26 cellular contexts compared by ENCODE assay signal in the genomic region with DNA sequence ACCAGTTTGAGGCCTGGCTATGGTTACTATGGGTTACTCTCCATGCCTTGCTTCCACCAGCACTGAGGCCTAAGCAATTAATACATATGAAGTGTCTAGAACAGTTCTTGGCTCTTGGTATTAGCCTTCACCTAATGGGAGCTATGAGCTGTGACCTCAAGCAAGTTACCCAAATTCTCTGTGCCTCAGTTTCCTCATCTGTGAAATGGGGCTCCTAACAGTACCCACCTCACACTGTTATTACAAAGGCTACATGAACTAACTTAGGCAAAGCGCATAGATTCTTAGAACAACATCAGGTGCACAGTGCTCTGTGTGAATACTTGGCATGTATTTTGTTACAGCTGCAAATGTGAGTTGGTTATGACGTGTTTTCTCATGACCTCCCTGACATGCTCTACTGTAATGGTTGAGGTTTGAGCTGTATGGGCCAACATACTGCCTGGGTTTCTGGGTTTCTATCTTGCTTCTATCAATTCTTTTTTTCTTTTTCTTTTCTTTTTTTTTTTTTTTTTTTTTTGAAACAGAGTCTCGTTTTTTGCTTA. TPM values are rescaled to one million over a fixed set of nuclear protein-coding genes. Genes with fewer than 3 reads are reported as not detected.
DNase-seq lines count a peak whose midpoint lies in the region; ATAC-seq, FAIRE-seq and TF ChIP-seq lines count a peak whose summit lies in the region.
"Had no signal": no experiment of that assay in that cellular context is flagged by ENCODE, and none has a peak within 500 bp of the region (broad histone marks: within the 10 kb centered on the region; RNA-seq: fewer than 3 reads in every experiment).

No MANE protein-coding gene starts in this region.

- no peak overlapping the region for H3K27ac ChIP-seq in H1 (ENCODE audit: low read depth, low read length)
- H3K27ac ChIP-seq: BLaER1 treated with 17β-estradiol and CSF1 and Interleukin-3, amounts not matched to agents 10 nM and 100 nM; HL-60; SJCRH30 had no signal

- no peak for FAIRE-seq in H1 (lab: Jason Lieb, UNC)
- FAIRE-seq: A204.1, D721Med had no signal

- in situ Hi-C loops in astrocyte of the spinal cord (cut with HindIII; ENCODE audit: low sequenced_read_pairs) = no loop called here

- H2BK20ac ChIP-seq in H1 (ENCODE audit: low read length) = no peak overlapping the region

- TF ChIP-seq EP300 in H1 (IDR thresholded peaks at IDR 0.05; ENCODE audit: borderline replicate concordance in 1 of 2, low read depth in 2 of 2, low read length in 2 of 2) = no peak

- H2BK5ac ChIP-seq in H1 (ENCODE audit: low read depth, low read length) = no peak overlapping the region

- no peaks in the 10 kb centered on the region for H4K20me1 ChIP-seq in H1 (replicated peaks in 1 of 2; ENCODE audit: control insufficient read depth in 1 of 2, insufficient read depth in 2 of 2, low read length in 2 of 2)
- H4K20me1 ChIP-seq: BLaER1 treated with 17β-estradiol and CSF1 and Interleukin-3, amounts not matched to agents 10 nM and 100 nM had no signal

- H3K9ac ChIP-seq in H1 (replicated peaks in 1 of 4; ENCODE audit: extremely low read depth in 1 of 4, low read depth in 3 of 4, low read length in 3 of 4) = no peak overlapping the region
- H3K9ac ChIP-seq: BLaER1 treated with 17β-estradiol and CSF1 and Interleukin-3, amounts not matched to agents 10 nM and 100 nM had no signal

- no peak overlapping the region for H2BK120ac ChIP-seq in H1 (replicated peaks; ENCODE audit: low read depth, low read length)

- 93% methylated on average over 3 of the region's 3 CpGs; no CpG with 5 or more reads in 1 of the 2 experiments for WGBS in H1 (ENCODE audit: extremely low coverage in 1 of 2, insufficient coverage in 1 of 2, insufficient read length in 1 of 2, insufficient replicate concordance in 2 of 2, low coverage in 1 of 2, low lambda C conversion rate in 2 of 2, missing lambda C conversion rate in 1 of 2), 2 experiments

- intact Hi-C loops in left cardiac atrium (cut with DNase I) = loop anchor here in 1 of 2 donors (10.0 kb wide), 1 partner anchor 148 kb away; no protein-coding TSS in a partner anchor

- ATAC-seq in left cardiac atrium = no peak
- ATAC-seq: PC-3 had no signal

- no peak for TF ChIP-seq RAD21 in H1 (IDR thresholded peaks at IDR 0.05 in 1 of 2, conservative IDR thresholded peaks at IDR 0.05 in 1 of 2; ENCODE audit: low read depth in 2 of 2, low read length in 2 of 2)

- no peak overlapping the region for H2BK12ac ChIP-seq in H1 (ENCODE audit: low read depth, low read length)

- no peak overlapping the region for H4K5ac ChIP-seq in H1 (ENCODE audit: insufficient read length, low read depth, low read length)

- no peak overlapping the region for H3K4me2 ChIP-seq in H1 (ENCODE audit: insufficient read depth in 1 of 2, low read depth in 2 of 2, low read length in 2 of 2)

- no peak overlapping the region for H3K56ac ChIP-seq in H1 (replicated peaks; ENCODE audit: insufficient read length, low read depth, low read length)

- peaks cover 7 to 19% (median 12%) of the 10 kb centered on the region in 4 experiments for H3K4me1 ChIP-seq in H1 (replicated peaks in 1 of 4; ENCODE audit: control insufficient read depth in 3 of 4, insufficient read depth in 4 of 4, low read length in 3 of 4)
- H3K4me1 ChIP-seq: SJCRH30 had no signal

- peaks cover 5% of the 10 kb centered on the region; the same call in 1 of the 2 replicates for H3K23me2 ChIP-seq in H1 (ENCODE audit: low read depth, low read length)

- H4K91ac ChIP-seq in H1 (replicated peaks; ENCODE audit: insufficient read length, low read length) = no peak overlapping the region

- H3K79me2 ChIP-seq in H1 (ENCODE audit: control insufficient read depth in 1 of 2, insufficient read depth in 2 of 2, low read length in 2 of 2) = no peaks in the 10 kb centered on the region

- DNase-seq in astrocyte of the spinal cord (ENCODE audit: low read depth, low spot score) (peak; percentile 20), H1 (ENCODE audit: low read depth in 1 of 2, low spot score in 2 of 2) (no peak), iris pigment epithelial cell (ENCODE audit: low read depth) (peak; percentile 17), skeletal muscle cell (ENCODE audit: low read depth) (peak; percentile 44), SKM-1 (lab: John Stamatoyannopoulos, UW; ENCODE audit: unreplicated experiment) (no peak), cerebellar cortex (ENCODE audit: low spot score) (no peak), left cardiac atrium (no peak)
- no peak for DNase-seq in stimulated activated CD8-positive, alpha-beta memory T cell treated with anti-CD3 and anti-CD28 coated beads, Interleukin-4, amount 100 ng/mL, for 48 hours
- DNase-seq: AML-193; CD4-positive, alpha-beta T cell; Kasumi-1; NCI-H1105; NCI-H1930; NCI-H2107; NCI-H446 treated with DMSO at 0.1 percent for 48 hours; NK-92 treated with Interleukin-12 subunit alpha and Interleukin-12 subunit beta, amount 100 ng/mL, for 24 hours had no signal

- no peak overlapping the region for H4K8ac ChIP-seq in H1 (ENCODE audit: extremely low read depth, insufficient read depth, low read length)

- H3K79me1 ChIP-seq in H1 (ENCODE audit: low read depth, low read length) = no peaks in the 10 kb centered on the region

- no peak overlapping the region for H3K4me3 ChIP-seq in astrocyte of the spinal cord (ENCODE audit: low read depth, low read length)
- no peak overlapping the region for H3K4me3 ChIP-seq in H1 (ENCODE audit: extremely low read depth in 1 of 4, insufficient read depth in 2 of 4, low read depth in 3 of 4, low read length in 4 of 4)
- no peak overlapping the region for H3K4me3 ChIP-seq in skeletal muscle cell (ENCODE audit: low read depth, low read length)
- H3K4me3 ChIP-seq: BLaER1 treated with 17β-estradiol and CSF1 and Interleukin-3, amounts not matched to agents 10 nM and 100 nM; SJCRH30 had no signal

- H3K4ac ChIP-seq in H1 (replicated peaks; ENCODE audit: insufficient read length, low read depth, low read length) = no peak overlapping the region

- no peak overlapping the region for H3K14ac ChIP-seq in H1 (ENCODE audit: insufficient read length)

- H3K18ac ChIP-seq in H1 (ENCODE audit: extremely low read depth, low read length) = no peak overlapping the region

- H2BK15ac ChIP-seq in H1 (ENCODE audit: low read length) = no peak overlapping the region; the same call in 1 of the 2 replicates

- H3K36me3 ChIP-seq in H1 (ENCODE audit: control insufficient read depth in 2 of 4, insufficient read depth in 4 of 4, low read length in 3 of 4) = no peaks in the 10 kb centered on the region
- H3K36me3 ChIP-seq: BLaER1 treated with 17β-estradiol and CSF1 and Interleukin-3, amounts not matched to agents 10 nM and 100 nM; SJCRH30 had no signal

- no peak for TF ChIP-seq POLR2A in H1 (IDR thresholded peaks at IDR 0.05; ENCODE audit: control extremely low read depth in 1 of 2, low read depth in 2 of 2, low read length in 2 of 2)

- no peak overlapping the region for H2AFZ ChIP-seq in H1 (ENCODE audit: low read length)

- CTCF ChIA-PET in H1 (lab: Charles Lee; ENCODE audit: partially characterized antibody) = interaction anchor here (0.9 to 9.7 kb wide), 10 partner anchors 8 to 391 kb away, joined by 3 to 110 read pairs (median 6); partner anchors contain the start of genes CYB5RL and MRPL37

- no peak for TF ChIP-seq CTCF in astrocyte of the spinal cord (IDR thresholded peaks at IDR 0.05; ENCODE audit: low read depth, low read length)
- TF ChIP-seq CTCF in H1 (IDR thresholded peaks at IDR 0.05; ENCODE audit: control extremely low read depth in 1 of 3, insufficient read depth in 1 of 3, low read depth in 1 of 3, low read length in 3 of 3) = no peak

- no peaks in the 10 kb centered on the region for H3K9me3 ChIP-seq in H1 (ENCODE audit: insufficient read depth in 2 of 2, low read depth in 1 of 2, low read length in 1 of 2)
- H3K9me3 ChIP-seq: BLaER1 treated with 17β-estradiol and CSF1 and Interleukin-3, amounts not matched to agents 10 nM and 100 nM; SJCRH30 had no signal

- POLR2A ChIA-PET in H1 (lab: Charles Lee; ENCODE audit: partially characterized antibody) = interaction anchor here (1.5 to 1.7 kb wide), 3 partner anchors 10 to 74 kb away, joined by 3 to 4 read pairs (median 3); partner anchors contain the start of gene MRPL37

- H2AK5ac ChIP-seq in H1 (ENCODE audit: low read depth, low read length) = no peak overlapping the region

- H3K27me3 ChIP-seq in H1 (replicated peaks in 1 of 4; ENCODE audit: control insufficient read depth in 3 of 4, extremely low read depth in 1 of 4, insufficient read depth in 3 of 4, low read length in 3 of 4) = peaks cover 0 to 11% (median 6%) of the 10 kb centered on the region in 4 experiments; a peak in 5 of 7 replicates

- H3K23ac ChIP-seq in H1 (ENCODE audit: insufficient read length) = no peak overlapping the region

TF ChIP-seq in H1, 55 proteins besides CTCF, POLR2A, EP300 and RAD21:
- TF ChIP-seq KDM1A (IDR thresholded peaks at IDR 0.05; ENCODE audit: borderline replicate concordance, low read length) (peak; percentile 40; the same call in 1 of the 2 replicates), JUND (IDR thresholded peaks at IDR 0.05; ENCODE audit: low read length) (no peak)

RNA-seq across cellular contexts. Expression of gene CDCP2, which starts 26.5 kb away (rescaled TPM):
- total RNA-seq in H1 (2021; fragmentation: NEBNext Ultra II Directional; extraction: Animal tissue kit (Norgen Biotek cat#: 25700)) = not detected in 2 replicates
- polyA plus RNA-seq in H1 (2011; rRNA removed) = not detected in 2 replicates
- not detected for polyA plus RNA-seq in H1 (2011; cell fraction: cytosol; rRNA removed)
- 0.04 TPM for polyA plus RNA-seq in H1 (2011; cell fraction: nucleus; rRNA removed)
- not detected in 4 replicates for polyA plus RNA-seq in H1 (2012, experiment 1 of 2)
- not detected for polyA plus RNA-seq in H1 (2012, experiment 2 of 2)
- polyA plus RNA-seq in H1 (2013, experiment 1 of 2) = not detected
- not detected for polyA plus RNA-seq in H1 (2013, experiment 2 of 2)
- 0.19 TPM in 1 of 2 replicates, not detected in the other for polyA minus RNA-seq in H1 (2011; rRNA and poly(A)+ RNA removed)
- polyA minus RNA-seq in H1 (2011; cell fraction: cytosol; rRNA and poly(A)+ RNA removed) = not detected
- polyA minus RNA-seq in H1 (2011; cell fraction: nucleus; rRNA and poly(A)+ RNA removed) = not detected
- total RNA-seq in left cardiac atrium = not detected
- total RNA-seq: CD4-positive, alpha-beta T cell; Daoy; G401; H4; M059J; PC-3; SJCRH30 had no signal

Comparison
In these comparisons a context has a peak if more than half of its experiments do, and no peak if none do; other contexts are left out.
1. DNase-seq: peak in astrocyte of the spinal cord (single experiment), iris pigment epithelial cell (single experiment) and skeletal muscle cell (single experiment); none in H1 (0 of 2), SKM-1 (single experiment), cerebellar cortex (single experiment), stimulated activated CD8-positive, alpha-beta memory T cell treated with anti-CD3 and anti-CD28 coated beads, Interleukin-4, amount 100 ng/mL, for 48 hours (single experiment) and left cardiac atrium (single experiment).